8 cellular contexts compared by ENCODE assay signal in genomic region chr19:52453324-52454094, GRCh38. TPM values are rescaled to one million over a fixed set of nuclear protein-coding genes. Genes with fewer than 3 reads are reported as not detected.
DNase-seq lines count a peak whose midpoint lies in the region; ATAC-seq and TF ChIP-seq lines count a peak whose summit lies in the region.

ZNF578 (plus strand) TSS chr19:52453553; CDS start chr19:52501846, 48,293 bp downstream.

- H3K4me1 Mint-ChIP-seq in immature natural killer cell (peaks cover 27 to 38% of the 10 kb centered on the region in 2 donors), endothelial cell (ENCODE audit: unreplicated experiment) (no peaks in the 10 kb centered on the region)

- H3K4me3 ChIP-seq in HEK293 (ENCODE audit: low read depth, low read length) (peak within 1 kb of the TSS; percentile 71), mammary epithelial cell (replicated peaks in 1 of 3; ENCODE audit: insufficient read depth in 1 of 3, low read depth in 2 of 3, low read length in 3 of 3) (peak within 1 kb of the TSS; percentile 47 to 55 (median 53))

- no peak within 1 kb of the TSS for H3K9ac ChIP-seq in mammary epithelial cell (ENCODE audit: insufficient read depth, low read length)

- no peak within 1 kb of the TSS for H3K27ac ChIP-seq in HEK293 (ENCODE audit: extremely low read depth, low read depth, low read length)
- H3K27ac ChIP-seq in mammary epithelial cell (ENCODE audit: insufficient read depth, low read depth, low read length) = no peak within 1 kb of the TSS

- 1% methylated on average over 32 of the region's 48 CpGs for WGBS in mammary epithelial cell (ENCODE audit: low coverage, missing lambda C conversion rate)

- POLR2A ChIA-PET in HEK293 (lab: Yijun Ruan, JAX) = interaction anchor here (0.6 to 1.2 kb wide), 2 partner anchors 84 to 763 kb away, joined by 3 to 6 read pairs; partner anchors contain the start of gene ZNF880

- no peaks in the 10 kb centered on the region for H3K4me1 ChIP-seq in HEK293 (ENCODE audit: control insufficient read depth, insufficient read depth, low read length)
- no peaks in the 10 kb centered on the region for H3K4me1 ChIP-seq in mammary epithelial cell (ENCODE audit: insufficient read depth, low read length)

- H3K9me3 ChIP-seq in HEK293 (ENCODE audit: control insufficient read depth, insufficient read depth, low read depth, low read length) = no peaks in the 10 kb centered on the region; the same call in 1 of the 2 replicates
- peaks cover 52% of the 10 kb centered on the region for H3K9me3 ChIP-seq in mammary epithelial cell (replicated peaks; ENCODE audit: insufficient read depth, low read length)

- H3K4me3 Mint-ChIP-seq in immature natural killer cell = peak within 1 kb of the TSS; percentile 90 to 94 (median 92)
- H3K4me3 Mint-ChIP-seq in endothelial cell (ENCODE audit: unreplicated experiment) = no peak within 1 kb of the TSS

- H3K27me3 ChIP-seq in mammary epithelial cell (ENCODE audit: insufficient read depth, low read length) = no peaks in the 10 kb centered on the region

- BruUV-seq in mammary epithelial cell (replicated peaks; lab: Mats Ljungman, UMichigan) = TSS peak; percentile 47

- H2AFZ ChIP-seq in mammary epithelial cell (ENCODE audit: low read depth, low read length) = peak within 1 kb of the TSS; percentile 83

- H3K36me3 ChIP-seq in HEK293 (ENCODE audit: control insufficient read depth in 2 of 2, insufficient read depth in 1 of 2, low read length in 2 of 2) = no peaks in the 10 kb centered on the region
- no peaks in the 10 kb centered on the region for H3K36me3 ChIP-seq in mammary epithelial cell (ENCODE audit: insufficient read depth, low read length)

- ATAC-seq in GM21515 (IDR thresholded peaks at IDR 0.05; ENCODE audit: unreplicated experiment) = no peak

- H4K20me1 ChIP-seq in mammary epithelial cell (ENCODE audit: insufficient read depth, low read length) = no peaks in the 10 kb centered on the region

- dilution Hi-C loops in mammary epithelial cell (cut with HindIII; ENCODE audit: low sequenced_read_pairs) = no loop called here

- H3K9me3 Mint-ChIP-seq in immature natural killer cell (peaks cover 64 to 98% (median 91%) of the 10 kb centered on the region in 6 donors), endothelial cell (ENCODE audit: unreplicated experiment) (peaks cover 44% of the 10 kb centered on the region)

- no peaks in the 10 kb centered on the region for H3K79me2 ChIP-seq in mammary epithelial cell (ENCODE audit: insufficient read depth, low read length)

- DNase-seq in activated CD4-positive, CD25-positive, alpha-beta regulatory T cell (lab: John Stamatoyannopoulos, UW) = peak; percentile 2 to 43 (median 33)
- DNase-seq in mammary epithelial cell (peak; percentile 69), immature natural killer cell (peak; percentile 63 to 77 (median 70)), NCI-H345 (lab: John Stamatoyannopoulos, UW) (no peak), endothelial cell (ENCODE audit: low spot score) (no peak)
- peak; percentile 45 to 57 (median 48) for DNase-seq in stimulated activated CD4-positive, alpha-beta T cell treated with anti-CD3 and anti-CD28 coated beads, Interleukin-12 subunit alpha, Interleukin-12 subunit beta, amount 100 ng/mL, for 48 hours (ENCODE audit: low read depth in 2 of 3, low spot score in 1 of 3)

- H3K27me3 Mint-ChIP-seq in immature natural killer cell (ENCODE audit: low read depth in 3 of 3) (peaks cover 12 to 26% (median 20%) of the 10 kb centered on the region in 3 donors), endothelial cell (ENCODE audit: unreplicated experiment) (peaks cover 6% of the 10 kb centered on the region)

- intact Hi-C loops in mammary epithelial cell (cut with micrococcal nuclease) = no loop called here

- TF ChIP-seq CTCF in HEK293 (tag by site-specific recombination; IDR thresholded peaks at IDR 0.05) (no peak), mammary epithelial cell (conservative IDR thresholded peaks at IDR 0.05 in 1 of 2, IDR thresholded peaks at IDR 0.05 in 1 of 2; ENCODE audit: extremely low read depth in 1 of 2, insufficient read depth in 1 of 2, low read depth in 1 of 2, low read length in 2 of 2) (no peak), endothelial cell (IDR thresholded peaks at IDR 0.05; ENCODE audit: unreplicated experiment) (no peak)

- in situ Hi-C loops in mammary epithelial cell (cut with MboI; ENCODE audit: low sequenced_read_pairs in 2 of 2) = no loop called here

- H3K27ac Mint-ChIP-seq in immature natural killer cell (peak within 1 kb of the TSS; percentile 65 to 87 (median 78)), endothelial cell (ENCODE audit: unreplicated experiment) (no peak within 1 kb of the TSS)

- CTCF ChIA-PET in HEK293 (lab: Yijun Ruan, JAX) (interaction anchor here (0.7 kb wide), 1 partner anchor 1340 kb away, joined by 3 read pairs; no protein-coding TSS in a partner anchor), mammary epithelial cell (lab: Charles Lee; ENCODE audit: low non-redundant PET) (no interaction called here)

- H3K36me3 Mint-ChIP-seq in immature natural killer cell = peaks cover 57 to 66% (median 65%) of the 10 kb centered on the region in 3 donors
- peaks cover 25% of the 10 kb centered on the region for H3K36me3 Mint-ChIP-seq in endothelial cell (ENCODE audit: low read depth, unreplicated experiment)

- H3K4me2 ChIP-seq in mammary epithelial cell (ENCODE audit: insufficient read depth, low read depth, low read length) = peak within 1 kb of the TSS; percentile 58

TF ChIP-seq in HEK293, 187 proteins besides CTCF, POLR2A, EP300 and RAD21 (continues in another document):
- TF ChIP-seq ZNF362 (tag by site-specific recombination; IDR thresholded peaks at IDR 0.05) = no peak
- TF ChIP-seq ZBTB44 (tag by site-specific recombination; IDR thresholded peaks at IDR 0.05) = no peak
- no peak for TF ChIP-seq ZBTB10 (tag by site-specific recombination; IDR thresholded peaks at IDR 0.05)
- 0 out of 2 replicates have a peak, but pooled peaks have one; percentile 17 for TF ChIP-seq ZNF335 (tag by site-specific recombination; conservative IDR thresholded peaks at IDR 0.05)
- TF ChIP-seq ZNF133 (tag by site-specific recombination; IDR thresholded peaks at IDR 0.05) = no peak
- TF ChIP-seq, protein P1, sequence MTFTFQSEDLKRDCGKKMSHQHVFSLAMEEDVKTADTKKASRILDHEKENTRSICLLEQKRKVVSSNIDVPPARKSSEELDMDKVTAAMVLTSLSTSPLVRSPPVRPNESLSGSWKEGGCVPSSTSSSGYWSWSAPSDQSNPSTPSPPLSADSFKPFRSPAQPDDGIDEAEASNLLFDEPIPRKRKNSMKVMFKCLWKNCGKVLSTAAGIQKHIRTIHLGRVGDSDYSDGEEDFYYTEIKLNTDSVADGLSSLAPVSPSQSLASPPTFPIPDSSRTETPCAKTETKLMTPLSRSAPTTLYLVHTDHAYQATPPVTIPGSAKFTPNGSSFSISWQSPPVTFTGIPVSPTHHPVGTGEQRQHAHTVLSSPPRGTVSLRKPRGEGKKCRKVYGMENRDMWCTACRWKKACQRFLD (tag by site-specific recombination; IDR thresholded peaks at IDR 0.05) = no peak
- peak; percentile 34 for TF ChIP-seq SP3 (tag by site-specific recombination; IDR thresholded peaks at IDR 0.05)
- no peak for TF ChIP-seq ZNF155 (tag by site-specific recombination; IDR thresholded peaks at IDR 0.05)

RNA-seq across cellular contexts. Expression of gene ZNF578, which starts in this region (rescaled TPM):
- 1 to 10 TPM in 1 of 2 donors, under 1 TPM in 1; 0.71 to 1.2 TPM for total RNA-seq in mammary epithelial cell
- 0.16 TPM for polyA plus RNA-seq in mammary epithelial cell
- polyA minus RNA-seq in mammary epithelial cell = 6.7 TPM
- polyA plus RNA-seq in immature natural killer cell = 1 to 10 TPM; 2.0 to 8.3 (median 4.1) TPM
- total RNA-seq in endothelial cell (ENCODE audit: unreplicated experiment) = 0.26 TPM

Comparison
In these comparisons a context has a peak if more than half of its experiments do, and no peak if none do; other contexts are left out.
1. DNase-seq: peak in activated CD4-positive, CD25-positive, alpha-beta regulatory T cell (4 of 4), mammary epithelial cell (single experiment), immature natural killer cell (3 of 3) and stimulated activated CD4-positive, alpha-beta T cell treated with anti-CD3 and anti-CD28 coated beads, Interleukin-12 subunit alpha, Interleukin-12 subunit beta, amount 100 ng/mL, for 48 hours (3 of 3); none in NCI-H345 (single experiment) and endothelial cell (single experiment).